ENCODE assay signal across 8 cellular contexts in genomic region chr4:144787365-144788263, GRCh38.
DNase-seq lines count a peak whose midpoint lies in the region; ATAC-seq, FAIRE-seq and TF ChIP-seq lines count a peak whose summit lies in the region.

No MANE protein-coding gene starts in this region.

- DNase-seq in AG09309 (ENCODE audit: low read depth) (peak; percentile 11), SW480 (ENCODE audit: low spot score) (peak; percentile 23), iPS-NIHi11 (ENCODE audit: low spot score) (peak; percentile 69), urothelium cell line (ENCODE audit: low spot score) (peak; percentile 13), NCI-H187 (lab: John Stamatoyannopoulos, UW) (no peak)

- no peak for FAIRE-seq in urothelium cell line (lab: Jason Lieb, UNC)

- peak; percentile 59 for ATAC-seq in GM18519 (IDR thresholded peaks at IDR 0.05; ENCODE audit: low FRiP score, unreplicated experiment)
- ATAC-seq in HG03432 (IDR thresholded peaks at IDR 0.05; ENCODE audit: unreplicated experiment): peak; percentile 76
- no peak for ATAC-seq in GM21447 (IDR thresholded peaks at IDR 0.05; ENCODE audit: unreplicated experiment)

- no peak overlapping the region for H3K4me3 ChIP-seq in AG09309 (ENCODE audit: control insufficient read depth, low read depth, low read length)

- TF ChIP-seq CTCF in AG09309 (IDR thresholded peaks at IDR 0.05; ENCODE audit: control insufficient read depth, insufficient read depth, low read depth, low read length, missing control alignments): peak; percentile 56

Comparison
In these comparisons a context has a peak if more than half of its experiments do, and no peak if none do; other contexts are left out.
1. DNase-seq: peak in AG09309 (single experiment), SW480 (single experiment), iPS-NIHi11 (single experiment) and urothelium cell line (single experiment); none in NCI-H187 (0 of 2).